ENCODE assay signal across 18 cellular contexts in genomic region chr21:38761531-38761930, GRCh38. TPM values are rescaled to one million over a fixed set of nuclear protein-coding genes. Genes with fewer than 3 reads are reported as not detected.
A peak's percentile ranks its signal among the peaks of the same experiment; 100 is the strongest.
DNase-seq lines count a peak whose midpoint lies in the region; ATAC-seq, FAIRE-seq and TF ChIP-seq lines count a peak whose summit lies in the region.
"Had no signal": no experiment of that assay in that cellular context is flagged by ENCODE, and none has a peak within 500 bp of the region (broad histone marks: within the 10 kb centered on the region; RNA-seq: fewer than 3 reads in every experiment).

No MANE protein-coding gene starts in this region.

- peaks cover 33% of the 10 kb centered on the region for H3K4me1 ChIP-seq in BLaER1
- H3K4me1 ChIP-seq in Panc1 (ENCODE audit: control insufficient read depth, insufficient read depth, low read length) = peaks cover 11% of the 10 kb centered on the region
- peaks cover 10% of the 10 kb centered on the region for H3K4me1 ChIP-seq in neural progenitor cell
- H3K4me1 ChIP-seq: HAP-1 had no signal

- peak overlapping the region; percentile 54 for H3K27ac Mint-ChIP-seq in neural progenitor cell

- peaks cover 1% of the 10 kb centered on the region for H3K36me3 Mint-ChIP-seq in neural progenitor cell
- H3K36me3 Mint-ChIP-seq: CD8-positive, alpha-beta memory T cell; natural killer cell treated with Interleukin-12 subunit alpha and Interleukin-12 subunit beta and Interleukin-15 and Interleukin-18, amount 100 ng/mL, for 72 hours had no signal

- ATAC-seq in Panc1 = no peak
- ATAC-seq in GM19035 (IDR thresholded peaks at IDR 0.05; ENCODE audit: unreplicated experiment) = no peak
- no peak for ATAC-seq in GM18867 (IDR thresholded peaks at IDR 0.05; ENCODE audit: unreplicated experiment)
- ATAC-seq: lower lobe of right lung; natural killer cell treated with Interleukin-12 subunit alpha and Interleukin-12 subunit beta and Interleukin-15 and Interleukin-18, amount 100 ng/mL, for 72 hours had no signal

- H3K9me3 ChIP-seq in BLaER1 (no peaks in the 10 kb centered on the region; the same call in 1 of the 2 replicates), Panc1 (ENCODE audit: control insufficient read depth, insufficient read depth, low read depth, low read length) (no peaks in the 10 kb centered on the region), neural progenitor cell (ENCODE audit: low read depth) (no peaks in the 10 kb centered on the region)
- H3K9me3 ChIP-seq: HAP-1, lower lobe of right lung, suprapubic skin had no signal

- H4K20me1 ChIP-seq in BLaER1 (no peaks in the 10 kb centered on the region), neural progenitor cell (ENCODE audit: low read depth) (no peaks in the 10 kb centered on the region)

- H3K79me2 ChIP-seq in neural progenitor cell (ENCODE audit: low read depth) = no peaks in the 10 kb centered on the region

- intact Hi-C loops in Panc1 (cut with micrococcal nuclease; ENCODE audit: unreplicated experiment) = no loop called here

- H3K4me1 Mint-ChIP-seq in neural progenitor cell = peaks cover 12% of the 10 kb centered on the region

- H2AFZ ChIP-seq in neural progenitor cell (replicated peaks) = no peak overlapping the region

- peaks cover 10% of the 10 kb centered on the region for H3F3A ChIP-seq in neural progenitor cell (ENCODE audit: low read depth)

- H3K36me3 ChIP-seq in BLaER1 = no peaks in the 10 kb centered on the region
- no peaks in the 10 kb centered on the region for H3K36me3 ChIP-seq in Panc1 (ENCODE audit: control insufficient read depth, insufficient read depth, low read length)
- H3K36me3 ChIP-seq in neural progenitor cell = no peaks in the 10 kb centered on the region
- H3K36me3 ChIP-seq: HAP-1, lower lobe of right lung, suprapubic skin had no signal

- H3K4me3 ChIP-seq in BLaER1 = no peak overlapping the region
- no peak overlapping the region for H3K4me3 ChIP-seq in Panc1 (ENCODE audit: low read depth in 2 of 2, low read length in 2 of 2)
- no peak overlapping the region for H3K4me3 ChIP-seq in fibroblast of villous mesenchyme (ENCODE audit: low read depth, low read length)
- H3K4me3 ChIP-seq in neural progenitor cell = no peak overlapping the region
- H3K4me3 ChIP-seq: HAP-1, lower lobe of right lung, suprapubic skin had no signal

- H3K27ac ChIP-seq in BLaER1 (no peak overlapping the region), Panc1 (ENCODE audit: low read length) (0 out of 2 replicates have a peak overlapping the region, but pooled peaks have one; percentile 45), neural progenitor cell (no peak overlapping the region)
- H3K27ac ChIP-seq: lower lobe of right lung, suprapubic skin had no signal

- peaks cover 13% of the 10 kb centered on the region for H3K9me3 Mint-ChIP-seq in neural progenitor cell
- H3K9me3 Mint-ChIP-seq: CD8-positive, alpha-beta memory T cell had no signal

- H3K27me3 Mint-ChIP-seq in neural progenitor cell (ENCODE audit: insufficient read depth, low read depth) = peaks cover 7% of the 10 kb centered on the region

- POLR2A ChIA-PET in Panc1 (lab: Charles Lee) = interaction anchor here (0.7 kb wide), 1 partner anchor 676 kb away, joined by 4 read pairs; no protein-coding TSS in a partner anchor

- in situ Hi-C loops in Panc1 (cut with HindIII; ENCODE audit: low pct_unique_long_range_greater_than_20kb, low sequenced_read_pairs) = no loop called here

- no peak for FAIRE-seq in HTR-8/SVneo (lab: Jason Lieb, UNC)
- FAIRE-seq: bronchial epithelial cell had no signal

- H3K4me2 ChIP-seq in BLaER1 (peak overlapping the region; percentile 31; the same call in 1 of the 2 replicates), neural progenitor cell (no peak overlapping the region)

- no peaks in the 10 kb centered on the region for H3K27me3 ChIP-seq in BLaER1
- H3K27me3 ChIP-seq in Panc1 (ENCODE audit: control insufficient read depth, insufficient read depth, low read length) = no peaks in the 10 kb centered on the region
- peaks cover 6% of the 10 kb centered on the region for H3K27me3 ChIP-seq in neural progenitor cell
- H3K27me3 ChIP-seq: suprapubic skin had no signal

- TF ChIP-seq CTCF in Panc1 (IDR thresholded peaks at IDR 0.05) (no peak), fibroblast of villous mesenchyme (IDR thresholded peaks at IDR 0.05; ENCODE audit: insufficient read depth, low read depth, low read length) (no peak), neural progenitor cell (IDR thresholded peaks at IDR 0.05) (no peak)

- H3K9ac ChIP-seq in BLaER1 (no peak overlapping the region), neural progenitor cell (no peak overlapping the region)

- BruUV-seq in Panc1 (replicated peaks; lab: Mats Ljungman, UMichigan) = no TSS peak

- no peak for DNase-seq in Panc1 (ENCODE audit: low read depth, low spot score)
- DNase-seq in fibroblast of villous mesenchyme (ENCODE audit: low read depth) = peak; percentile 81
- DNase-seq in neural progenitor cell (ENCODE audit: low spot score) = no peak
- DNase-seq in activated CD4-positive, CD25-positive, alpha-beta regulatory T cell (lab: John Stamatoyannopoulos, UW) = no peak
- DNase-seq in HTR-8/SVneo (ENCODE audit: insufficient read length, low spot score) = no peak
- DNase-seq: activated CD4-positive, alpha-beta T cell treated with anti-CD3 and anti-CD28 coated beads for 4 hours; CD8-positive, alpha-beta memory T cell; lower lobe of right lung; MV-4-11; NCI-H187; NK-92 treated with Interleukin-12 subunit alpha and Interleukin-12 subunit beta, amount 100 ng/mL, for 24 hours had no signal

- H3K4me3 Mint-ChIP-seq in neural progenitor cell = peak overlapping the region; percentile 50
- H3K4me3 Mint-ChIP-seq: CD8-positive, alpha-beta memory T cell; natural killer cell treated with Interleukin-12 subunit alpha and Interleukin-12 subunit beta and Interleukin-15 and Interleukin-18, amount 100 ng/mL, for 72 hours had no signal

- CTCF ChIA-PET in Panc1 (lab: Charles Lee) = interaction anchor here (0.7 kb wide), 1 partner anchor 26 kb away, joined by 4 read pairs; no protein-coding TSS in a partner anchor

RNA-seq across cellular contexts. Expression of gene ETS2, which starts 44.2 kb away (rescaled TPM):
- total RNA-seq in Panc1 (2021; ENCODE audit: unreplicated experiment) = 132 TPM
- 62.0 TPM for polyA plus RNA-seq in Panc1 (2012; ENCODE audit: insufficient read length)
- total RNA-seq in fibroblast of villous mesenchyme = 36.7 and 45.8 TPM in 2 replicates
- 18.8 and 22.4 TPM in 2 replicates for total RNA-seq in neural progenitor cell (ENCODE audit: low replicate concordance)
